Comparison of ENCODE assay signal across 8 cellular contexts in genomic region chr19:6590458-6591319, GRCh38. TPM values are rescaled to one million over a fixed set of nuclear protein-coding genes. Genes with fewer than 3 reads are reported as not detected.
DNase-seq lines count a peak whose midpoint lies in the region; ATAC-seq and TF ChIP-seq lines count a peak whose summit lies in the region.

TSS of gene CD70 (minus strand) at chr19:6591150. CDS start at chr19:6591002, 148 bp downstream.

- peak; percentile 90 for TF ChIP-seq POLR2A in GM10847 (IDR thresholded peaks at IDR 0.05; ENCODE audit: extremely low read depth, insufficient read length)

- peaks cover 47% of the 10 kb centered on the region for H3K36me3 Mint-ChIP-seq in activated T-helper 17 cell treated with anti-CD3 and anti-CD28 coated beads, Interleukin-2, amount 50 U/mL, for 72 hours (ENCODE audit: low read depth)
- peaks cover 45% of the 10 kb centered on the region for H3K36me3 Mint-ChIP-seq in stimulated activated memory B cell treated with anti-CD40 and anti-IgM and Interleukin-4, amounts not matched to agents 10 μg/mL and 1 μg/mL and 100 μg/mL, for 72 hours

- peak within 1 kb of the TSS; percentile 83 for H3K4me3 Mint-ChIP-seq in activated T-helper 17 cell treated with anti-CD3 and anti-CD28 coated beads, Interleukin-2, amount 50 U/mL, for 72 hours
- H3K4me3 Mint-ChIP-seq in stimulated activated memory B cell treated with anti-CD40 and anti-IgM and Interleukin-4, amounts not matched to agents 10 μg/mL and 1 μg/mL and 100 μg/mL, for 72 hours: peak within 1 kb of the TSS; percentile 92

- peak; percentile 67 for ATAC-seq in activated T-helper 17 cell treated with anti-CD3 and anti-CD28 coated beads, Interleukin-2, amount 50 U/mL, for 72 hours (replicated peaks)
- ATAC-seq in stimulated activated memory B cell treated with anti-CD40 and anti-IgM and Interleukin-4, amounts not matched to agents 10 μg/mL and 1 μg/mL and 100 μg/mL, for 72 hours: peak; percentile 82

- H3K27ac Mint-ChIP-seq in activated T-helper 17 cell treated with anti-CD3 and anti-CD28 coated beads, Interleukin-2, amount 50 U/mL, for 72 hours: peak within 1 kb of the TSS; percentile 67
- H3K27ac Mint-ChIP-seq in stimulated activated memory B cell treated with anti-CD40 and anti-IgM and Interleukin-4, amounts not matched to agents 10 μg/mL and 1 μg/mL and 100 μg/mL, for 72 hours: peak within 1 kb of the TSS; percentile 92

- H3K36me3 ChIP-seq in H7 (replicated peaks; ENCODE audit: control insufficient read depth, insufficient read depth, low read length): no peaks in the 10 kb centered on the region

- H3K9me3 Mint-ChIP-seq in activated T-helper 17 cell treated with anti-CD3 and anti-CD28 coated beads, Interleukin-2, amount 50 U/mL, for 72 hours: no peaks in the 10 kb centered on the region
- H3K9me3 Mint-ChIP-seq in stimulated activated memory B cell treated with anti-CD40 and anti-IgM and Interleukin-4, amounts not matched to agents 10 μg/mL and 1 μg/mL and 100 μg/mL, for 72 hours: no peaks in the 10 kb centered on the region

- peaks cover 41% of the 10 kb centered on the region for H3K27me3 Mint-ChIP-seq in activated T-helper 17 cell treated with anti-CD3 and anti-CD28 coated beads, Interleukin-2, amount 50 U/mL, for 72 hours
- no peaks in the 10 kb centered on the region for H3K27me3 Mint-ChIP-seq in stimulated activated memory B cell treated with anti-CD40 and anti-IgM and Interleukin-4, amounts not matched to agents 10 μg/mL and 1 μg/mL and 100 μg/mL, for 72 hours

- H3K4me1 Mint-ChIP-seq in activated T-helper 17 cell treated with anti-CD3 and anti-CD28 coated beads, Interleukin-2, amount 50 U/mL, for 72 hours: peaks cover 54% of the 10 kb centered on the region
- H3K4me1 Mint-ChIP-seq in stimulated activated memory B cell treated with anti-CD40 and anti-IgM and Interleukin-4, amounts not matched to agents 10 μg/mL and 1 μg/mL and 100 μg/mL, for 72 hours: peaks cover 67% of the 10 kb centered on the region

- peaks cover 77% of the 10 kb centered on the region for H3K27me3 ChIP-seq in H7 (ENCODE audit: control insufficient read depth, insufficient read depth, low read length)

- peak within 1 kb of the TSS; percentile 46 for H3K4me3 ChIP-seq in H7 (ENCODE audit: insufficient read depth, low read depth, low read length)

- DNase-seq in H7: peak; percentile 88
- DNase-seq in NCI-H526 (lab: John Stamatoyannopoulos, UW): peak; percentile 58 to 77
- DNase-seq in iPS-NIHi7 (ENCODE audit: extremely low spot score): peak; percentile 65
- DNase-seq in medulla oblongata (ENCODE audit: extremely low spot score): no peak
- no peak for DNase-seq in Kasumi-1 (lab: John Stamatoyannopoulos, UW)

RNA-seq across cellular contexts. Expression of gene CD70, which starts in this region (rescaled TPM):
- 3.6 TPM in 1 of 2 replicates, not detected in the other for total RNA-seq in H7 (2014; rRNA removed; shearing (Covaris generic))
- 10 to 100 TPM; 41.1 to 53.1 TPM for total RNA-seq in activated T-helper 17 cell treated with anti-CD3 and anti-CD28 coated beads, Interleukin-2, amount 50 U/mL, for 72 hours

Comparison
In these comparisons a context has a peak if more than half of its experiments do, and no peak if none do; other contexts are left out.
1. DNase-seq: peak in H7 (single experiment), NCI-H526 (2 of 2) and iPS-NIHi7 (single experiment); none in medulla oblongata (single experiment) and Kasumi-1 (0 of 2).